In the genomic region with DNA sequence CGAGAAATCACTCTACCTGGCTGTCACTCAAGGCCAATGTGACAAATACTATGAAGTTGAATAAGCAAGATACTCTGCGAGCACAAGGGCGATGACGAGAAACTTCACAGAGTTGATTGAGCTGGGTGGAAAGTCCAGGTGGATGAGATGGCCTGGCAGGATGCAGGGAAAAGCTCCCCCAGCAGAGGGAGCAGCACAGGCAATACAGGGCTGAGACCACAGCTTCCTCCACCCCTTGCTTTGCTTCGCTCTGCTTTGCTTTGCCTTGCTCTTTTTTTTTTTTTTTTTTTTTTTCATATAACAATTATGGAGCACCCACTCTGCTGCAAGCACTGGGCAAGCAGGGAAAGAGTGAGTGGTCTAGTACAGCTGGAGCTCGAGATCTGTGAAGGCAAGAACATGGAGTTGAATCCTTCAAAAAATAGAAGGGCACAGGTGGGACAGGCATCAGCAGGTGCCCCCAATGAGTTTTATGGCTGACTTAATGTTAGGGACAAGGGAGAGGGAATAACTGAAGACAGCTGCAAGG, we compare ENCODE assay signal across 8 cellular contexts.
DNase-seq lines count a peak whose midpoint lies in the region; ATAC-seq, FAIRE-seq and TF ChIP-seq lines count a peak whose summit lies in the region.

No MANE protein-coding gene starts in this region.

- POLR2A ChIA-PET in activated CD4-positive, alpha-beta T cell treated with anti-CD3 and anti-CD28 coated beads, Interleukin-2, amount 10 ng/mL, durations not matched to agents 7 days and 5 days (lab: Charles Lee), result interaction anchor here (0.6 kb wide), 1 partner anchor 610 kb away, joined by 11 read pairs; no protein-coding TSS in a partner anchor

- H3K4me3 ChIP-seq in mucosa of descending colon, result no peak overlapping the region

- TF ChIP-seq POLR2A in GM12892 (IDR thresholded peaks at IDR 0.05; ENCODE audit: low read depth, low read length), result no peak

- CTCF ChIA-PET in activated CD4-positive, alpha-beta T cell treated with anti-CD3 and anti-CD28 coated beads, Interleukin-2, amount 10 ng/mL, durations not matched to agents 7 days and 5 days (lab: Charles Lee), result interaction anchor here (0.6 to 3.6 kb wide), 23 partner anchors 8 to 1714 kb away, joined by 3 to 19 read pairs (median 4); no protein-coding TSS in a partner anchor

- H3K4me1 Mint-ChIP-seq in activated CD4-positive, alpha-beta T cell treated with anti-CD3 and anti-CD28 coated beads, Interleukin-2, amount 10 ng/mL, durations not matched to agents 7 days and 5 days, result peaks cover 28% of the 10 kb centered on the region
- peaks cover 21% of the 10 kb centered on the region for H3K4me1 Mint-ChIP-seq in stimulated activated effector memory CD8-positive, alpha-beta T cell treated with anti-CD3 and anti-CD28 coated beads, Interleukin-12 subunit alpha, Interleukin-12 subunit beta, amount 100 ng/mL, for 72 hours

- TF ChIP-seq CTCF in 22Rv1 (IDR thresholded peaks at IDR 0.05) (peak; percentile 87), mucosa of descending colon (IDR thresholded peaks at IDR 0.05) (peak; percentile 75)

- no peaks in the 10 kb centered on the region for H3K9me3 Mint-ChIP-seq in activated CD4-positive, alpha-beta T cell treated with anti-CD3 and anti-CD28 coated beads, Interleukin-2, amount 10 ng/mL, durations not matched to agents 7 days and 5 days
- no peaks in the 10 kb centered on the region for H3K9me3 Mint-ChIP-seq in stimulated activated effector memory CD8-positive, alpha-beta T cell treated with anti-CD3 and anti-CD28 coated beads, Interleukin-12 subunit alpha, Interleukin-12 subunit beta, amount 100 ng/mL, for 72 hours

- H3K36me3 ChIP-seq in mucosa of descending colon (ENCODE audit: low read depth), result no peaks in the 10 kb centered on the region

- peak; percentile 83 for ATAC-seq in HG02763 (IDR thresholded peaks at IDR 0.05; ENCODE audit: unreplicated experiment)
- peak; percentile 99 for ATAC-seq in mucosa of descending colon
- peak; percentile 94 for ATAC-seq in stimulated activated effector memory CD8-positive, alpha-beta T cell treated with anti-CD3 and anti-CD28 coated beads, Interleukin-12 subunit alpha, Interleukin-12 subunit beta, amount 100 ng/mL, for 72 hours

- H3K9me3 ChIP-seq in mucosa of descending colon, result no peaks in the 10 kb centered on the region

- no peak overlapping the region for H3K4me3 Mint-ChIP-seq in activated CD4-positive, alpha-beta T cell treated with anti-CD3 and anti-CD28 coated beads, Interleukin-2, amount 10 ng/mL, durations not matched to agents 7 days and 5 days
- peak overlapping the region; percentile 47 for H3K4me3 Mint-ChIP-seq in stimulated activated effector memory CD8-positive, alpha-beta T cell treated with anti-CD3 and anti-CD28 coated beads, Interleukin-12 subunit alpha, Interleukin-12 subunit beta, amount 100 ng/mL, for 72 hours

- peaks cover 22% of the 10 kb centered on the region for H3K4me1 ChIP-seq in mucosa of descending colon (ENCODE audit: low read depth)

- peak; percentile 96 for FAIRE-seq in GM12892 (lab: Jason Lieb, UNC)

- H3K27ac ChIP-seq in 22Rv1, result no peak overlapping the region

- DNase-seq in GM12892 (ENCODE audit: insufficient read length) (peak; percentile 1), NCI-H1694 (lab: John Stamatoyannopoulos, UW) (peak; percentile 36), mucosa of descending colon (peak; percentile 81 to 95 (median 89))
- DNase-seq in activated CD4-positive, alpha-beta T cell treated with anti-CD3 and anti-CD28 coated beads, Interleukin-2, amount 10 ng/mL, durations not matched to agents 7 days and 5 days, result peak; percentile 72
- peak; percentile 48 for DNase-seq in effector CD4-positive, alpha-beta T cell
- peak; percentile 36 to 75 for DNase-seq in stimulated activated effector memory CD8-positive, alpha-beta T cell treated with anti-CD3 and anti-CD28 coated beads, Interleukin-12 subunit alpha, Interleukin-12 subunit beta, amount 100 ng/mL, for 72 hours (ENCODE audit: low spot score in 2 of 2)

- intact Hi-C loops in mucosa of descending colon (cut with DNase I, micrococcal nuclease), result loop anchor here in 1 of 2 donors (5.0 kb wide), 2 partner anchors 86 to 146 kb away; no protein-coding TSS in a partner anchor

- peaks cover 5% of the 10 kb centered on the region for H3K36me3 Mint-ChIP-seq in activated CD4-positive, alpha-beta T cell treated with anti-CD3 and anti-CD28 coated beads, Interleukin-2, amount 10 ng/mL, durations not matched to agents 7 days and 5 days (ENCODE audit: low read depth)
- H3K36me3 Mint-ChIP-seq in stimulated activated effector memory CD8-positive, alpha-beta T cell treated with anti-CD3 and anti-CD28 coated beads, Interleukin-12 subunit alpha, Interleukin-12 subunit beta, amount 100 ng/mL, for 72 hours, result no peaks in the 10 kb centered on the region

- no peaks in the 10 kb centered on the region for H3K27me3 Mint-ChIP-seq in activated CD4-positive, alpha-beta T cell treated with anti-CD3 and anti-CD28 coated beads, Interleukin-2, amount 10 ng/mL, durations not matched to agents 7 days and 5 days

- H3K27ac Mint-ChIP-seq in activated CD4-positive, alpha-beta T cell treated with anti-CD3 and anti-CD28 coated beads, Interleukin-2, amount 10 ng/mL, durations not matched to agents 7 days and 5 days, result peak overlapping the region; percentile 79
- peak overlapping the region; percentile 90 for H3K27ac Mint-ChIP-seq in stimulated activated effector memory CD8-positive, alpha-beta T cell treated with anti-CD3 and anti-CD28 coated beads, Interleukin-12 subunit alpha, Interleukin-12 subunit beta, amount 100 ng/mL, for 72 hours

Comparison
In these comparisons a context has a peak if more than half of its experiments do, and no peak if none do; other contexts are left out.
1. DNase-seq: peak in every context shown above with its lines; median percentile 89 in mucosa of descending colon; 72 in activated CD4-positive, alpha-beta T cell treated with anti-CD3 and anti-CD28 coated beads, Interleukin-2, amount 10 ng/mL, durations not matched to agents 7 days and 5 days; 56 in stimulated activated effector memory CD8-positive, alpha-beta T cell treated with anti-CD3 and anti-CD28 coated beads, Interleukin-12 subunit alpha, Interleukin-12 subunit beta, amount 100 ng/mL, for 72 hours; 48 in effector CD4-positive, alpha-beta T cell; 36 in NCI-H1694; 1 in GM12892.